Comparison of ENCODE assay signal across 9 cellular contexts in the genomic region with DNA sequence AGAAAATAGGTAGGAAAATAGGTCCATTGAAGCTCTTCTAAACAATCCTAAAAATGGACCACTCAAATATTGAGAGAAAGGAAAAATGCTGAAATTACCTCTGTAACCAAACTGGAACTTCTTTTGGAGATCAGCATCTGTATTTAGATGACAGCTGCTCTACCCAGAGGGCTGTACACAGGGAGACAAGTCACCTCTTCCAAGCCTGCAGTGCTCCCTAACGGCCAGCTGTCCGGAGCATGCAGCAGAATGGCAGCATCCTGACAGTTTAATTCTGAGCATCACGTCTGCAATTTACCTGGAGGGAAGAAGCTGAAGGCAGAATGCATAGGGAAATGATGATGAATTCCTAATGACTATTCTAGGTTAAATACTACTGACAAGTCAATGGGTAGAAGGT.
A peak's percentile ranks its signal among the peaks of the same experiment; 100 is the strongest.
DNase-seq lines count a peak whose midpoint lies in the region; ATAC-seq and TF ChIP-seq lines count a peak whose summit lies in the region.
"Had no signal": no experiment of that assay in that cellular context is flagged by ENCODE, and none has a peak within 500 bp of the region (broad histone marks: within the 10 kb centered on the region; RNA-seq: fewer than 3 reads in every experiment).

No MANE protein-coding gene starts in this region.

- H3K4me1 ChIP-seq in A673 (ENCODE audit: insufficient read depth, low read length, poor library complexity, severe bottlenecking) (peaks cover 21% of the 10 kb centered on the region), HCT116 (ENCODE audit: control insufficient read depth in 1 of 2, insufficient read depth in 2 of 2, low read length in 2 of 2) (no peaks in the 10 kb centered on the region), Panc1 (ENCODE audit: control insufficient read depth, insufficient read depth, low read length) (no peaks in the 10 kb centered on the region)

- CTCF ChIA-PET in A673 (lab: Charles Lee) = no interaction called here
- CTCF ChIA-PET in HCT116 (lab: Charles Lee) = interaction anchor here (0.7 to 1.2 kb wide), 3 partner anchors 205 to 545 kb away, joined by 3 to 6 read pairs (median 3); no protein-coding TSS in a partner anchor
- CTCF ChIA-PET in Panc1 (lab: Charles Lee) = no interaction called here

- H3K4me3 ChIP-seq in A673 (ENCODE audit: low read depth, low read length, poor library complexity, severe bottlenecking) (no peak overlapping the region), HCT116 (replicated peaks in 1 of 2; ENCODE audit: low read depth in 1 of 2, low read length in 2 of 2) (no peak overlapping the region), Panc1 (ENCODE audit: low read depth in 2 of 2, low read length in 2 of 2) (no peak overlapping the region), fibroblast of the aortic adventitia (ENCODE audit: low read depth, low read length) (no peak overlapping the region)

- H4K20me1 ChIP-seq in HCT116 (ENCODE audit: insufficient read depth) = no peaks in the 10 kb centered on the region

- H3K79me2 ChIP-seq in HCT116 (ENCODE audit: insufficient read depth, low read length) = no peaks in the 10 kb centered on the region

- intact Hi-C loops in A673 (cut with micrococcal nuclease; ENCODE audit: unreplicated experiment) (no loop called here), HCT116 (cut with micrococcal nuclease) (loop anchor here (1.0 kb wide), 1 partner anchor 546 kb away; no protein-coding TSS in a partner anchor), Panc1 (cut with micrococcal nuclease; ENCODE audit: unreplicated experiment) (loop anchor here (10.0 kb wide), 1 partner anchor 208 kb away; no protein-coding TSS in a partner anchor)

- H3K9me3 ChIP-seq in A673 (ENCODE audit: low read depth, low read length, poor library complexity, severe bottlenecking) (no peaks in the 10 kb centered on the region), HCT116 (ENCODE audit: control insufficient read depth in 1 of 2, insufficient read depth in 1 of 2, low read depth in 1 of 2, low read length in 2 of 2) (no peaks in the 10 kb centered on the region), Panc1 (ENCODE audit: control insufficient read depth, insufficient read depth, low read depth, low read length) (no peaks in the 10 kb centered on the region)

- H2AFZ ChIP-seq in HCT116 (ENCODE audit: low read depth, low read length, poor library complexity, severe bottlenecking) = no peak overlapping the region

- H3K36me3 ChIP-seq in A673 (ENCODE audit: insufficient read depth, low read length, poor library complexity, severe bottlenecking) (no peaks in the 10 kb centered on the region), HCT116 (ENCODE audit: control insufficient read depth in 1 of 2, insufficient read depth in 2 of 2, low read length in 2 of 2) (no peaks in the 10 kb centered on the region), Panc1 (ENCODE audit: control insufficient read depth, insufficient read depth, low read length) (no peaks in the 10 kb centered on the region)

- TF ChIP-seq POLR2A in HCT116 (IDR thresholded peaks at IDR 0.05; ENCODE audit: borderline replicate concordance, extremely low read depth, insufficient read depth, insufficient read length) = no peak

- BruUV-seq in A673 (replicated peaks; lab: Mats Ljungman, UMichigan) (no TSS peak), HCT116 (replicated peaks; lab: Mats Ljungman, UMichigan) (no TSS peak), Panc1 (replicated peaks; lab: Mats Ljungman, UMichigan) (no TSS peak)

- in situ Hi-C loops in Panc1 (cut with HindIII; ENCODE audit: low pct_unique_long_range_greater_than_20kb, low sequenced_read_pairs) = no loop called here

- DNase-seq in A673 (ENCODE audit: low spot score) (no peak), HCT116 (ENCODE audit: low read depth, low spot score) (peak; percentile 12), Panc1 (ENCODE audit: low read depth, low spot score) (no peak), fibroblast of the aortic adventitia (ENCODE audit: low read depth) (peak; percentile 25), NOMO-1 treated with DMSO at 0.1 percent for 48 hours (lab: John Stamatoyannopoulos, UW; ENCODE audit: unreplicated experiment) (no peak)
- DNase-seq in activated CD4-positive, CD25-positive, alpha-beta regulatory T cell treated with anti-CD3 and anti-CD28 coated beads, Interleukin-2, amount 50 U/mL, for 72 hours = no peak
- DNase-seq in activated naive CD4-positive, alpha-beta T cell (lab: John Stamatoyannopoulos, UW) = no peak
- DNase-seq: NCI-H1436 had no signal

- H3K27ac ChIP-seq in A673 (ENCODE audit: low read depth, low read length, poor library complexity, severe bottlenecking) = no peak overlapping the region
- no peak overlapping the region for H3K27ac ChIP-seq in HCT116 (ENCODE audit: low read depth, low read length)
- no peak overlapping the region for H3K27ac ChIP-seq in Panc1 (ENCODE audit: low read length)

- H3K9ac ChIP-seq in HCT116 (ENCODE audit: low read length) = no peak overlapping the region

- TF ChIP-seq RAD21 in HCT116 (IDR thresholded peaks at IDR 0.05; ENCODE audit: low read depth) = peak; percentile 53

- POLR2A ChIA-PET in A673 (lab: Charles Lee; ENCODE audit: low non-redundant PET) = no interaction called here
- POLR2A ChIA-PET in HCT116 (lab: Charles Lee) = no interaction called here
- POLR2A ChIA-PET in Panc1 (lab: Charles Lee) = no interaction called here

- peak; percentile 93 for ATAC-seq in HCT116
- no peak for ATAC-seq in Panc1
- no peak for ATAC-seq in HG02973 (IDR thresholded peaks at IDR 0.05; ENCODE audit: unreplicated experiment)

- TF ChIP-seq CTCF in A673 (conservative IDR thresholded peaks at IDR 0.05; ENCODE audit: low read depth, low read length) (0 out of 2 replicates have a peak, but pooled peaks have one; percentile 15), HCT116 (IDR thresholded peaks at IDR 0.05 in 2 of 3, conservative IDR thresholded peaks at IDR 0.05 in 1 of 3; ENCODE audit: borderline replicate concordance in 1 of 3, insufficient read depth in 1 of 3, low read depth in 2 of 3, low read length in 2 of 3) (peak in 2 of 3 experiments; percentile 38 to 57; a peak in 4 of 6 replicates), Panc1 (IDR thresholded peaks at IDR 0.05) (peak; percentile 46), fibroblast of the aortic adventitia (IDR thresholded peaks at IDR 0.05; ENCODE audit: insufficient read depth, low read length) (no peak)

- H3K4me2 ChIP-seq in HCT116 (ENCODE audit: low read length) = no peak overlapping the region

- no peaks in the 10 kb centered on the region for H3K9me2 ChIP-seq in HCT116 (ENCODE audit: insufficient read depth)

- RAD21 ChIA-PET in HCT116 (lab: Charles Lee; ENCODE audit: low non-redundant PET in 1 of 2, low total read pairs in 2 of 2, uncharacterized antibody in 2 of 2, unreplicated experiment in 2 of 2) = no interaction called here

- no peaks in the 10 kb centered on the region for H3K27me3 ChIP-seq in A673 (replicated peaks; ENCODE audit: insufficient read depth, low read depth, low read length, poor library complexity)
- H3K27me3 ChIP-seq in HCT116 (ENCODE audit: insufficient read depth, low read length) = peaks cover 23% of the 10 kb centered on the region
- H3K27me3 ChIP-seq in Panc1 (ENCODE audit: control insufficient read depth, insufficient read depth, low read length) = no peaks in the 10 kb centered on the region; the same call in 1 of the 2 replicates

TF ChIP-seq in HCT116, 20 proteins besides CTCF, POLR2A, EP300 and RAD21 (continues in another document):
- TF ChIP-seq SP1 (IDR thresholded peaks at IDR 0.05; ENCODE audit: low read depth) (no peak), ZNF274 (IDR thresholded peaks at IDR 0.05; ENCODE audit: low read depth, low read length) (no peak), SIN3A (IDR thresholded peaks at IDR 0.05; ENCODE audit: low read depth) (no peak), EGR1 (IDR thresholded peaks at IDR 0.05; ENCODE audit: low read depth) (no peak), SRF (IDR thresholded peaks at IDR 0.05; ENCODE audit: low read depth) (no peak), FOSL1 (IDR thresholded peaks at IDR 0.05; ENCODE audit: low read depth) (no peak)
- TF ChIP-seq, protein P1, sequence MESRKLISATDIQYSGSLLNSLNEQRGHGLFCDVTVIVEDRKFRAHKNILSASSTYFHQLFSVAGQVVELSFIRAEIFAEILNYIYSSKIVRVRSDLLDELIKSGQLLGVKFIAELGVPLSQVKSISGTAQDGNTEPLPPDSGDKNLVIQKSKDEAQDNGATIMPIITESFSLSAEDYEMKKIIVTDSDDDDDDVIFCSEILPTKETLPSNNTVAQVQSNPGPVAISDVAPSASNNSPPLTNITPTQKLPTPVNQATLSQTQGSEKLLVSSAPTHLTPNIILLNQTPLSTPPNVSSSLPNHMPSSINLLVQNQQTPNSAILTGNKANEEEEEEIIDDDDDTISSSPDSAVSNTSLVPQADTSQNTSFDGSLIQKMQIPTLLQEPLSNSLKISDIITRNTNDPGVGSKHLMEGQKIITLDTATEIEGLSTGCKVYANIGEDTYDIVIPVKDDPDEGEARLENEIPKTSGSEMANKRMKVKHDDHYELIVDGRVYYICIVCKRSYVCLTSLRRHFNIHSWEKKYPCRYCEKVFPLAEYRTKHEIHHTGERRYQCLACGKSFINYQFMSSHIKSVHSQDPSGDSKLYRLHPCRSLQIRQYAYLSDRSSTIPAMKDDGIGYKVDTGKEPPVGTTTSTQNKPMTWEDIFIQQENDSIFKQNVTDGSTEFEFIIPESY (IDR thresholded peaks at IDR 0.05; ENCODE audit: extremely low read depth, insufficient replicate concordance, low read length) = no peak
- TF ChIP-seq, protein P2, sequence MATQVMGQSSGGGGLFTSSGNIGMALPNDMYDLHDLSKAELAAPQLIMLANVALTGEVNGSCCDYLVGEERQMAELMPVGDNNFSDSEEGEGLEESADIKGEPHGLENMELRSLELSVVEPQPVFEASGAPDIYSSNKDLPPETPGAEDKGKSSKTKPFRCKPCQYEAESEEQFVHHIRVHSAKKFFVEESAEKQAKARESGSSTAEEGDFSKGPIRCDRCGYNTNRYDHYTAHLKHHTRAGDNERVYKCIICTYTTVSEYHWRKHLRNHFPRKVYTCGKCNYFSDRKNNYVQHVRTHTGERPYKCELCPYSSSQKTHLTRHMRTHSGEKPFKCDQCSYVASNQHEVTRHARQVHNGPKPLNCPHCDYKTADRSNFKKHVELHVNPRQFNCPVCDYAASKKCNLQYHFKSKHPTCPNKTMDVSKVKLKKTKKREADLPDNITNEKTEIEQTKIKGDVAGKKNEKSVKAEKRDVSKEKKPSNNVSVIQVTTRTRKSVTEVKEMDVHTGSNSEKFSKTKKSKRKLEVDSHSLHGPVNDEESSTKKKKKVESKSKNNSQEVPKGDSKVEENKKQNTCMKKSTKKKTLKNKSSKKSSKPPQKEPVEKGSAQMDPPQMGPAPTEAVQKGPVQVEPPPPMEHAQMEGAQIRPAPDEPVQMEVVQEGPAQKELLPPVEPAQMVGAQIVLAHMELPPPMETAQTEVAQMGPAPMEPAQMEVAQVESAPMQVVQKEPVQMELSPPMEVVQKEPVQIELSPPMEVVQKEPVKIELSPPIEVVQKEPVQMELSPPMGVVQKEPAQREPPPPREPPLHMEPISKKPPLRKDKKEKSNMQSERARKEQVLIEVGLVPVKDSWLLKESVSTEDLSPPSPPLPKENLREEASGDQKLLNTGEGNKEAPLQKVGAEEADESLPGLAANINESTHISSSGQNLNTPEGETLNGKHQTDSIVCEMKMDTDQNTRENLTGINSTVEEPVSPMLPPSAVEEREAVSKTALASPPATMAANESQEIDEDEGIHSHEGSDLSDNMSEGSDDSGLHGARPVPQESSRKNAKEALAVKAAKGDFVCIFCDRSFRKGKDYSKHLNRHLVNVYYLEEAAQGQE (IDR thresholded peaks at IDR 0.05; ENCODE audit: low read depth) = no peak

Comparison
In these comparisons a context has a peak if more than half of its experiments do, and no peak if none do; other contexts are left out.
1. DNase-seq: peak in HCT116 (single experiment) and fibroblast of the aortic adventitia (single experiment); none in A673 (single experiment), Panc1 (single experiment), NOMO-1 treated with DMSO at 0.1 percent for 48 hours (single experiment), activated CD4-positive, CD25-positive, alpha-beta regulatory T cell treated with anti-CD3 and anti-CD28 coated beads, Interleukin-2, amount 50 U/mL, for 72 hours (single experiment) and activated naive CD4-positive, alpha-beta T cell (0 of 4).